In genomic region chr9:4228606-4229005, GRCh38 we compare ENCODE assay signal across 8 cellular contexts.
A peak's percentile ranks its signal among the peaks of the same experiment; 100 is the strongest.
DNase-seq lines count a peak whose midpoint lies in the region; ATAC-seq and TF ChIP-seq lines count a peak whose summit lies in the region.

No MANE protein-coding gene starts in this region.

- H3K79me2 ChIP-seq in neural cell (replicated peaks; ENCODE audit: insufficient read depth, low read length): no peaks in the 10 kb centered on the region

- peak; percentile 36 for TF ChIP-seq CTCF in GM10248 (IDR thresholded peaks at IDR 0.05; ENCODE audit: control extremely low read depth, extremely low read depth, low read depth, missing control alignments)
- peak; percentile 77 for TF ChIP-seq CTCF in choroid plexus epithelial cell (conservative IDR thresholded peaks at IDR 0.05; ENCODE audit: low read depth, low read length)
- peak; percentile 83 for TF ChIP-seq CTCF in neural cell (IDR thresholded peaks at IDR 0.05; ENCODE audit: poor library complexity, severe bottlenecking)

- no peaks in the 10 kb centered on the region for H3K36me3 ChIP-seq in neural cell (ENCODE audit: insufficient read depth, low read length)

- no peak overlapping the region for H3K9ac ChIP-seq in neural cell (ENCODE audit: low read length)

- no peaks in the 10 kb centered on the region for H3K9me2 ChIP-seq in neural cell (ENCODE audit: insufficient read depth, low read length)

- H3K4me3 ChIP-seq in choroid plexus epithelial cell (ENCODE audit: low read depth, low read length): no peak overlapping the region
- no peak overlapping the region for H3K4me3 ChIP-seq in neural cell (ENCODE audit: low read length)

- H3K4me2 ChIP-seq in neural cell (ENCODE audit: low read length): no peak overlapping the region

- TF ChIP-seq EP300 in neural cell (conservative IDR thresholded peaks at IDR 0.05; ENCODE audit: poor library complexity, severe bottlenecking): no peak

- H3K9me3 ChIP-seq in neural cell (ENCODE audit: low read length): no peaks in the 10 kb centered on the region

- peak; percentile 87 for TF ChIP-seq RAD21 in neural cell (conservative IDR thresholded peaks at IDR 0.05)

- H3K27ac ChIP-seq in neural cell (ENCODE audit: low read length): no peak overlapping the region

- no peaks in the 10 kb centered on the region for H3K27me3 ChIP-seq in neural cell (ENCODE audit: insufficient read depth, low read depth, low read length)

- no peaks in the 10 kb centered on the region for H3F3A ChIP-seq in neural cell (ENCODE audit: insufficient read depth, low read length, poor library complexity, severe bottlenecking)

- CTCF ChIA-PET in GM10248 (lab: Yijun Ruan, JAX): interaction anchor here (1.2 to 2.5 kb wide), 5 partner anchors 9 to 508 kb away, joined by 3 to 9 read pairs (median 5); no protein-coding TSS in a partner anchor

- POLR2A ChIA-PET in GM10248 (lab: Yijun Ruan, JAX): no interaction called here

- DNase-seq in GM10248 (ENCODE audit: extremely low spot score) (no peak), LHCN-M2 (ENCODE audit: low read depth) (peak; percentile 48), choroid plexus epithelial cell (ENCODE audit: low read depth) (peak; percentile 78), NCI-H146 (lab: John Stamatoyannopoulos, UW) (no peak)
- DNase-seq in effector CD8-positive, alpha-beta T cell (lab: John Stamatoyannopoulos, UW): no peak

- H2AFZ ChIP-seq in neural cell (ENCODE audit: low read depth, low read length): no peak overlapping the region

- ATAC-seq in HG03565 (IDR thresholded peaks at IDR 0.05; ENCODE audit: unreplicated experiment) (no peak), GM18511 (IDR thresholded peaks at IDR 0.05; ENCODE audit: unreplicated experiment) (no peak)

- H4K20me1 ChIP-seq in neural cell (ENCODE audit: insufficient read depth): no peaks in the 10 kb centered on the region

TF ChIP-seq in neural cell, 6 proteins besides CTCF, POLR2A, EP300 and RAD21:
- TF ChIP-seq SMC3 (conservative IDR thresholded peaks at IDR 0.05; ENCODE audit: poor library complexity) (peak; percentile 89), EZH2 (IDR thresholded peaks at IDR 0.05; ENCODE audit: borderline replicate concordance, insufficient read depth, low read length, poor library complexity, severe bottlenecking) (no peak), MXI1 (conservative IDR thresholded peaks at IDR 0.05; ENCODE audit: poor library complexity, severe bottlenecking) (no peak), POLR2AphosphoS5 (IDR thresholded peaks at IDR 0.05) (no peak), TAF1 (IDR thresholded peaks at IDR 0.05; ENCODE audit: low read depth) (no peak)

Comparison
In these comparisons a context has a peak if more than half of its experiments do, and no peak if none do; other contexts are left out.
1. DNase-seq: peak in LHCN-M2 (single experiment) and choroid plexus epithelial cell (single experiment); none in GM10248 (single experiment), effector CD8-positive, alpha-beta T cell (single experiment) and NCI-H146 (single experiment).
2. Peak in every context shown above with its lines, with median percentiles within 50 percentile points of each other: CTCF ChIP-seq.